ENCODE assay signal across 25 cellular contexts in the genomic region with DNA sequence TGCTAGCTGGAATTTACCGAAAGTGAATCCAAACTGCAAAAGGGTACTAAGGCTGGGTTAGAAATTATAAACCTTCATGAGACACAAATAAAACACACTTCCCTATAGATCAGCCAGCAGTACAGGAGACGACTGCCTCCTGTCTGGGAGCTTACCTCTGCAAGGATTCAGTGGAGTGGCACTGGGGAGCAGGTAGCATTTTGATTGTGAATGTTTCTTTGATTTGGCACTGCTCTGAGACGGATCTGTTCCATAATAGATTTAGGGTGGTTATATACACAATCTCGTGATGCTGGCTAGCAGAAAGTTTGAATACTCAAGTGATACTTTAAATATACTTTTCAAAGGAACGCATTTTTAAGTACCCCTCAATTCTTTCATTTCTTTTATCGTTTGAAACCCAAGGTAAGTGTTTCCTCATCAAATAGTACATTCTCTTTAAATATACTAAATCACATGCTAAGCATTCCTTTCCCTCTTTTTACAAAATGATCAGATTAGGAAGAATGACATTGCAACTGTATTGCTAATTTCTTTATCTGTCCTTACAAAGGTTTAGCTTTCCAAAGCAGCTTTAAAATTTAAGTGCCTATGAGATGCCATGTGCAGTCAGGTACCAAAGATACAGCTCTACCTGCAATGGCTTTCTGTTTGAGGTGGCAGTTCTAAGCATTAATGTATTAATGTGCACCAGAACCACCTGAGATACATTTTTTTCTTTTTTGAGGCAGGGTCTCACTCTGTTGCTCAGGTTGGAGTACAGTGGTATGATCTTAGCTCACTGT.
"Had no signal": no experiment of that assay in that cellular context is flagged by ENCODE, and none has a peak within 500 bp of the region (broad histone marks: within the 10 kb centered on the region; RNA-seq: fewer than 3 reads in every experiment).

No MANE protein-coding gene starts in this region.

- H3K36me3 ChIP-seq: esophagus muscularis mucosa, gastroesophageal sphincter, heart left ventricle, ovary, sigmoid colon, stomach, thyroid gland had no signal

- H3K4me2 ChIP-seq: hepatocyte had no signal

- DNase-seq: dermis blood vessel endothelial cell; effector memory CD4-positive, alpha-beta T cell; foreskin keratinocyte; heart left ventricle; kidney; natural killer cell; occipital lobe; ovary; posterior cingulate gyrus; psoas muscle; right cardiac atrium; sigmoid colon; stimulated activated CD4-positive, alpha-beta T cell treated with anti-CD3 and anti-CD28 coated beads, Interleukin-2, amount 100 ng/mL, for 24 hours; stimulated activated CD4-positive, alpha-beta T cell treated with anti-CD3 and anti-CD28 coated beads, Interleukin-4, amount 100 ng/mL, for 24 hours; stimulated activated naive CD4-positive, alpha-beta T cell treated with Interleukin-2 at 50 U/mL for 16 hours; stomach; thyroid gland; trophoblast cell had no signal

- H3K27me3 ChIP-seq: gastroesophageal sphincter, hepatocyte, ovary, sigmoid colon, thyroid gland had no signal

- H3K79me2 ChIP-seq: hepatocyte had no signal

- H3K4me1 Mint-ChIP-seq: natural killer cell; stimulated activated effector memory CD8-positive, alpha-beta T cell treated with anti-CD3 and anti-CD28 coated beads, Interleukin-12 subunit alpha, Interleukin-12 subunit beta, amount 100 ng/mL, for 72 hours had no signal

- H2AFZ ChIP-seq: hepatocyte had no signal

- H3K4me3 Mint-ChIP-seq: natural killer cell; stimulated activated effector memory CD8-positive, alpha-beta T cell treated with anti-CD3 and anti-CD28 coated beads, Interleukin-12 subunit alpha, Interleukin-12 subunit beta, amount 100 ng/mL, for 72 hours had no signal

- ATAC-seq: foreskin keratinocyte; gastroesophageal sphincter; heart left ventricle; left lobe of liver; natural killer cell; psoas muscle; right cardiac atrium; stimulated activated effector memory CD8-positive, alpha-beta T cell treated with anti-CD3 and anti-CD28 coated beads, Interleukin-12 subunit alpha, Interleukin-12 subunit beta, amount 100 ng/mL, for 72 hours had no signal

- H3K9me3 Mint-ChIP-seq: natural killer cell; stimulated activated effector memory CD8-positive, alpha-beta T cell treated with anti-CD3 and anti-CD28 coated beads, Interleukin-12 subunit alpha, Interleukin-12 subunit beta, amount 100 ng/mL, for 72 hours had no signal

- H3K9me3 ChIP-seq: esophagus muscularis mucosa, gastroesophageal sphincter, heart left ventricle, ovary, psoas muscle, sigmoid colon, stomach, thyroid gland had no signal

- H3K36me3 Mint-ChIP-seq: natural killer cell; stimulated activated effector memory CD8-positive, alpha-beta T cell treated with anti-CD3 and anti-CD28 coated beads, Interleukin-12 subunit alpha, Interleukin-12 subunit beta, amount 100 ng/mL, for 72 hours had no signal

- FAIRE-seq: endothelial cell of umbilical vein, kidney had no signal

- H3K27ac ChIP-seq: coronary artery, esophagus muscularis mucosa, foreskin keratinocyte, gastroesophageal sphincter, heart left ventricle, hepatocyte, ovary, psoas muscle, sigmoid colon, stomach, thyroid gland had no signal

- H3K4me1 ChIP-seq: esophagus muscularis mucosa, foreskin keratinocyte, gastroesophageal sphincter, psoas muscle, sigmoid colon, stomach, thyroid gland had no signal

- H3K27ac Mint-ChIP-seq: natural killer cell; stimulated activated effector memory CD8-positive, alpha-beta T cell treated with anti-CD3 and anti-CD28 coated beads, Interleukin-12 subunit alpha, Interleukin-12 subunit beta, amount 100 ng/mL, for 72 hours had no signal

- H3K4me3 ChIP-seq: coronary artery, esophagus muscularis mucosa, gastroesophageal sphincter, heart left ventricle, hepatocyte, ovary, psoas muscle, sigmoid colon, stomach, thyroid gland had no signal
